ENCODE assay signal across 10 cellular contexts in genomic region chr12:14664434-14665023, GRCh38. TPM values are rescaled to one million over a fixed set of nuclear protein-coding genes. Genes with fewer than 3 reads are reported as not detected.
DNase-seq lines count a peak whose midpoint lies in the region; ATAC-seq and TF ChIP-seq lines count a peak whose summit lies in the region.
"Had no signal": no experiment of that assay in that cellular context is flagged by ENCODE, and none has a peak within 500 bp of the region (broad histone marks: within the 10 kb centered on the region; RNA-seq: fewer than 3 reads in every experiment).

No MANE protein-coding gene starts in this region.

- peaks cover 2% of the 10 kb centered on the region for H3K9me3 Mint-ChIP-seq in activated naive CD4-positive, alpha-beta T cell treated with anti-CD3 and anti-CD28 coated beads, Interleukin-2, amount 10 ng/mL, durations not matched to agents 7 days and 5 days
- H3K9me3 Mint-ChIP-seq in stimulated activated effector memory CD8-positive, alpha-beta T cell treated with anti-CD3 and anti-CD28 coated beads, Interleukin-12 subunit alpha, Interleukin-12 subunit beta, amount 100 ng/mL, for 72 hours: no peaks in the 10 kb centered on the region

- no peak overlapping the region for H3K27ac Mint-ChIP-seq in activated naive CD4-positive, alpha-beta T cell treated with anti-CD3 and anti-CD28 coated beads, Interleukin-2, amount 10 ng/mL, durations not matched to agents 7 days and 5 days
- H3K27ac Mint-ChIP-seq in stimulated activated effector memory CD8-positive, alpha-beta T cell treated with anti-CD3 and anti-CD28 coated beads, Interleukin-12 subunit alpha, Interleukin-12 subunit beta, amount 100 ng/mL, for 72 hours: no peak overlapping the region

- in situ Hi-C loops in GM23248 (cut with MboI): no loop called here

- H3K4me3 ChIP-seq in GM23248 (no peak overlapping the region), right atrium auricular region (no peak overlapping the region)
- H3K4me3 ChIP-seq: skin epidermis had no signal

- H3K4me1 ChIP-seq in GM23248 (ENCODE audit: insufficient read depth): no peaks in the 10 kb centered on the region
- H3K4me1 ChIP-seq in right atrium auricular region: no peaks in the 10 kb centered on the region

- H3K4me3 Mint-ChIP-seq in activated naive CD4-positive, alpha-beta T cell treated with anti-CD3 and anti-CD28 coated beads, Interleukin-2, amount 10 ng/mL, durations not matched to agents 7 days and 5 days: no peak overlapping the region
- no peak overlapping the region for H3K4me3 Mint-ChIP-seq in stimulated activated effector memory CD8-positive, alpha-beta T cell treated with anti-CD3 and anti-CD28 coated beads, Interleukin-12 subunit alpha, Interleukin-12 subunit beta, amount 100 ng/mL, for 72 hours

- no peaks in the 10 kb centered on the region for H3K9me2 ChIP-seq in GM23248 (ENCODE audit: insufficient read depth)

- CTCF ChIA-PET in activated naive CD4-positive, alpha-beta T cell treated with anti-CD3 and anti-CD28 coated beads, Interleukin-2, amount 10 ng/mL, durations not matched to agents 7 days and 5 days (lab: Charles Lee): interaction anchor here (0.6 to 3.0 kb wide), 7 partner anchors 32 to 479 kb away, joined by 3 to 11 read pairs (median 3); no protein-coding TSS in a partner anchor

- no peak overlapping the region for H3K4me2 ChIP-seq in GM23248 (ENCODE audit: unreplicated experiment)

- no peaks in the 10 kb centered on the region for H3K27me3 Mint-ChIP-seq in activated naive CD4-positive, alpha-beta T cell treated with anti-CD3 and anti-CD28 coated beads, Interleukin-2, amount 10 ng/mL, durations not matched to agents 7 days and 5 days

- no peak overlapping the region for H2AFZ ChIP-seq in GM23248

- H3F3A ChIP-seq in GM23248 (ENCODE audit: insufficient read depth): no peaks in the 10 kb centered on the region

- H3K9ac ChIP-seq in GM23248: no peak overlapping the region

- no peaks in the 10 kb centered on the region for H4K20me1 ChIP-seq in GM23248 (ENCODE audit: insufficient read depth)

- H3K27me3 ChIP-seq in GM23248 (replicated peaks; ENCODE audit: insufficient read depth): no peaks in the 10 kb centered on the region
- H3K27me3 ChIP-seq in right atrium auricular region: no peaks in the 10 kb centered on the region

- ATAC-seq in stimulated activated effector memory CD8-positive, alpha-beta T cell treated with anti-CD3 and anti-CD28 coated beads, Interleukin-12 subunit alpha, Interleukin-12 subunit beta, amount 100 ng/mL, for 72 hours: peak; percentile 52
- ATAC-seq in HG03097 (IDR thresholded peaks at IDR 0.05; ENCODE audit: low FRiP score, unreplicated experiment): no peak
- ATAC-seq in GM21515 (IDR thresholded peaks at IDR 0.05; ENCODE audit: unreplicated experiment): no peak

- H3K4me1 Mint-ChIP-seq in activated naive CD4-positive, alpha-beta T cell treated with anti-CD3 and anti-CD28 coated beads, Interleukin-2, amount 10 ng/mL, durations not matched to agents 7 days and 5 days: peaks cover 12% of the 10 kb centered on the region
- peaks cover 5% of the 10 kb centered on the region for H3K4me1 Mint-ChIP-seq in stimulated activated effector memory CD8-positive, alpha-beta T cell treated with anti-CD3 and anti-CD28 coated beads, Interleukin-12 subunit alpha, Interleukin-12 subunit beta, amount 100 ng/mL, for 72 hours

- peak; percentile 38 for DNase-seq in D341Med (ENCODE audit: low spot score)
- DNase-seq in GM23248: peak; percentile 60
- peak; percentile 30 for DNase-seq in NCI-H345 treated with DMSO at 0.1 percent for 48 hours (lab: John Stamatoyannopoulos, UW; ENCODE audit: unreplicated experiment)
- DNase-seq in activated naive CD4-positive, alpha-beta T cell treated with anti-CD3 and anti-CD28 coated beads, Interleukin-2, amount 10 ng/mL, durations not matched to agents 7 days and 5 days: peak; percentile 47
- DNase-seq in right atrium auricular region (ENCODE audit: low spot score): no peak
- DNase-seq in stimulated activated effector memory CD8-positive, alpha-beta T cell treated with anti-CD3 and anti-CD28 coated beads, Interleukin-12 subunit alpha, Interleukin-12 subunit beta, amount 100 ng/mL, for 72 hours (ENCODE audit: low spot score in 2 of 2): no peak

- H3K79me2 ChIP-seq in GM23248 (ENCODE audit: insufficient read depth): no peaks in the 10 kb centered on the region

- no peaks in the 10 kb centered on the region for H3K9me3 ChIP-seq in GM23248 (ENCODE audit: low read depth)
- no peaks in the 10 kb centered on the region for H3K9me3 ChIP-seq in right atrium auricular region

- peak; percentile 27 to 74 for TF ChIP-seq CTCF in right atrium auricular region (IDR thresholded peaks at IDR 0.05)

- 57 to 61% methylated on average over 7 of the region's 7 CpGs for whole genome bisulfite sequencing in GM23248 (ENCODE audit: low coverage in 1 of 2, low lambda C conversion rate in 2 of 2, missing lambda C conversion rate in 2 of 2), 2 experiments

- H3K36me3 ChIP-seq in GM23248 (ENCODE audit: low read depth) (no peaks in the 10 kb centered on the region), right atrium auricular region (no peaks in the 10 kb centered on the region)

- H3K27ac ChIP-seq in GM23248 (no peak overlapping the region), right atrium auricular region (no peak overlapping the region)
- H3K27ac ChIP-seq: skin epidermis had no signal

- no peaks in the 10 kb centered on the region for H3K36me3 Mint-ChIP-seq in activated naive CD4-positive, alpha-beta T cell treated with anti-CD3 and anti-CD28 coated beads, Interleukin-2, amount 10 ng/mL, durations not matched to agents 7 days and 5 days
- H3K36me3 Mint-ChIP-seq in stimulated activated effector memory CD8-positive, alpha-beta T cell treated with anti-CD3 and anti-CD28 coated beads, Interleukin-12 subunit alpha, Interleukin-12 subunit beta, amount 100 ng/mL, for 72 hours: no peaks in the 10 kb centered on the region

RNA-seq across cellular contexts. Expression of gene GUCY2C, which starts 31.9 kb away (rescaled TPM):
- total RNA-seq in GM23248 (2014; rRNA removed; shearing (Covaris generic)): not detected in 2 replicates
- not detected in 2 replicates for polyA plus RNA-seq in GM23248 (2016; fragmentation: Nextera tagmentation; extraction: Ambion mirVana)
- total RNA-seq in right atrium auricular region: not detected
- total RNA-seq: T-helper 2 cell treated with Interferon-gamma antibody and Interleukin-4, amounts not matched to agents 100 ng/mL and 5 ng/mL, for 36 hours had no signal

Comparison
In these comparisons a context has a peak if more than half of its experiments do, and no peak if none do; other contexts are left out.
1. DNase-seq: peak in D341Med (single experiment), GM23248 (single experiment), NCI-H345 treated with DMSO at 0.1 percent for 48 hours (single experiment) and activated naive CD4-positive, alpha-beta T cell treated with anti-CD3 and anti-CD28 coated beads, Interleukin-2, amount 10 ng/mL, durations not matched to agents 7 days and 5 days (single experiment); none in right atrium auricular region (single experiment) and stimulated activated effector memory CD8-positive, alpha-beta T cell treated with anti-CD3 and anti-CD28 coated beads, Interleukin-12 subunit alpha, Interleukin-12 subunit beta, amount 100 ng/mL, for 72 hours (0 of 2).